ENCODE assay signal across 9 cellular contexts in the genomic region with DNA sequence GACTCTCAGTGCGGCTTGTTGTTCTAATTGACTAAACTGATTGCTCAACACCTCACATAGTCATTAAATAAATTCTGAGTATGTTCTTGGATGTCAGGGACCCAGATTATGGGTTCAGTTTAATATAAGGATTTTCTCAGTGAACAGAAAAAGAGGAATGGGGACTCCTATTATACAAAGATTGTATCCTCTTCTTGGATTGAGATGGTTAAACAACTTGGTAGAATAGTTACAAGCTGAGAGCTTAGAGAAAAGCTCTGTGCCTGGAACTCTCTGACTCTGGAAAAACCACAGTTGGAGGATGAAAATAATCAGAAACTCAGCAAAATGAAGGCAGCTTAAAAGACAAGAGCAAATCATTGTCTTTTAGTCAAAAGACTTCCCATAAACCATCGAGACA.
"Had no signal": no experiment of that assay in that cellular context is flagged by ENCODE, and none has a peak within 500 bp of the region (broad histone marks: within the 10 kb centered on the region; RNA-seq: fewer than 3 reads in every experiment).

No MANE protein-coding gene starts in this region.

- H3K9me3 ChIP-seq: HAP-1 had no signal

- H3K4me3 ChIP-seq: GM23248, GM23338, HAP-1 had no signal

- DNase-seq: GM23248, GOT3, H7, H9, HCEC 1CT, HFFc6 had no signal

- ATAC-seq: GM23338, HCT116 had no signal

- H3K27ac ChIP-seq: GM23248 had no signal

- H3K27ac Mint-ChIP-seq: GM23338, H9, HFFc6 had no signal

- H3K4me3 Mint-ChIP-seq: GM23338, H9, HFFc6 had no signal

- H3K36me3 ChIP-seq: HAP-1 had no signal

- H3K9ac ChIP-seq: GM23248 had no signal

- H3K4me1 ChIP-seq: HAP-1 had no signal

- H3K4me1 Mint-ChIP-seq: GM23338 had no signal
